In the genomic region with DNA sequence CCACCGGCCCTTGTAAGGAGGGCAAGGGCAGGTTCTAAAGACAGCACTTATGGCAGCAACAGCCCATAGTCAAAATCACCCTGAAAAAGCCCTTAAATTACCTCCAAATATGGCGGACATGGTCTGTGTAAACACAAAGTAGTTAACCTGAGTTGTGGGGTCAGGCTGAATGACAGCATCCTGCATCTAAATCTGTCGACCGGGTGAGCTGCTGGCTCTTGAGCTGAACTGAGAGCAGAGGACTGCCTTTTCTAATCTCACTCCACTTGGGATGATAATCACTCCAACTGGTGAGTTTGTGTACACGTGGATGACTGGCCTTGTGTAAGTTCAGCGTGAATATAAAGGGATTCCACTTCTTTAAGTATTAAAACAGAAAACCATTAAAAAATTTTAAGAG, we compare ENCODE assay signal across 1 cellular context.
TF ChIP-seq lines count a peak whose summit lies in the region.

No MANE protein-coding gene starts in this region.

TF ChIP-seq in GM12878, 131 proteins besides CTCF, POLR2A, EP300 and RAD21 (continued from another document):
- TF ChIP-seq, protein P1, sequence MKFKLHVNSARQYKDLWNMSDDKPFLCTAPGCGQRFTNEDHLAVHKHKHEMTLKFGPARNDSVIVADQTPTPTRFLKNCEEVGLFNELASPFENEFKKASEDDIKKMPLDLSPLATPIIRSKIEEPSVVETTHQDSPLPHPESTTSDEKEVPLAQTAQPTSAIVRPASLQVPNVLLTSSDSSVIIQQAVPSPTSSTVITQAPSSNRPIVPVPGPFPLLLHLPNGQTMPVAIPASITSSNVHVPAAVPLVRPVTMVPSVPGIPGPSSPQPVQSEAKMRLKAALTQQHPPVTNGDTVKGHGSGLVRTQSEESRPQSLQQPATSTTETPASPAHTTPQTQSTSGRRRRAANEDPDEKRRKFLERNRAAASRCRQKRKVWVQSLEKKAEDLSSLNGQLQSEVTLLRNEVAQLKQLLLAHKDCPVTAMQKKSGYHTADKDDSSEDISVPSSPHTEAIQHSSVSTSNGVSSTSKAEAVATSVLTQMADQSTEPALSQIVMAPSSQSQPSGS (IDR thresholded peaks at IDR 0.05; ENCODE audit: low read length): no peak
- TF ChIP-seq EGR1 (IDR thresholded peaks at IDR 0.05; ENCODE audit: borderline replicate concordance in 1 of 2, low read depth in 2 of 2, low read length in 2 of 2) (no peak), SREBF1 (IDR thresholded peaks at IDR 0.05; ENCODE audit: low read length) (no peak), FOXK2 (IDR thresholded peaks at IDR 0.05) (no peak)
